8 cellular contexts compared by ENCODE assay signal in the genomic region with DNA sequence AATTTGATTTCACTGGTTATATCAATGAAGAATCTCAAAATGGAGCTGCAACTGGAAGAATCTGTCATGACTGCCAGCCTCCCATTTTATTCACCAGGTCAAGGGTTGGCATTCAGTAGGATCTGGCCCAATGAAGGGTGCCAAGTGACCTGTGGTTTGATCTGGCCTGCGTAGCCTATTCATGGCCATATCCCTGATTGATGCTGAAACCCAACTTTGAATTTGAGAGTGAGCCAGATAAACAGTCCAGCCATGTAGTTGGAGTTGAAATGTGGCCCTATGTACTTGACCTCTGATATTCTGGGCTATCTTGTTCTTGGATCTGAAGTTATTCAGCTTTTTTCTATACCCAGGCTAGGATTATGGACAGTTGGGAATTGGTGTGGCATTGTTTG. TPM values are rescaled to one million over a fixed set of nuclear protein-coding genes. Genes with fewer than 3 reads are reported as not detected.
A peak's percentile ranks its signal among the peaks of the same experiment; 100 is the strongest.
DNase-seq lines count a peak whose midpoint lies in the region; ATAC-seq and FAIRE-seq lines count a peak whose summit lies in the region.

No MANE protein-coding gene starts in this region.

- DNase-seq in DMS114 treated with DMSO at 0.1 percent for 48 hours (lab: John Stamatoyannopoulos, UW; ENCODE audit: unreplicated experiment) (peak; percentile 57), OCI-M1 (lab: John Stamatoyannopoulos, UW) (peak; percentile 9), pons (ENCODE audit: low spot score) (peak; percentile 46), T-helper 9 cell (no peak), HTR-8/SVneo (ENCODE audit: insufficient read length, low spot score) (no peak), urothelium cell line (ENCODE audit: low spot score) (no peak)

- H3K4me1 ChIP-seq in esophagus (ENCODE audit: control insufficient read depth in 2 of 2, insufficient read depth in 2 of 2, low read length in 1 of 2) = peaks cover 0 to 2% of the 10 kb centered on the region in 2 donors

- 60 to 62% methylated on average over 1 of the region's 1 CpG for WGBS in esophagus, 2 donors

- peak overlapping the region; percentile 12 to 60 for H3K27ac ChIP-seq in esophagus (ENCODE audit: low read depth in 2 of 2, low read length in 1 of 2)

- no peaks in the 10 kb centered on the region for H3K27me3 ChIP-seq in esophagus (ENCODE audit: control insufficient read depth in 1 of 2, insufficient read depth in 2 of 2, low read length in 2 of 2)

- H3K36me3 ChIP-seq in esophagus (ENCODE audit: control insufficient read depth in 2 of 2, insufficient read depth in 2 of 2, low read length in 1 of 2) = no peaks in the 10 kb centered on the region

- ATAC-seq in HG03196 (IDR thresholded peaks at IDR 0.05; ENCODE audit: unreplicated experiment) = no peak

- FAIRE-seq in HTR-8/SVneo (lab: Jason Lieb, UNC) (no peak), urothelium cell line (lab: Jason Lieb, UNC) (no peak)

- peak overlapping the region in 1 of 2 donors; percentile 78 for H3K4me3 ChIP-seq in esophagus (ENCODE audit: low read depth in 1 of 2, low read length in 2 of 2)

- no peaks in the 10 kb centered on the region for H3K9me3 ChIP-seq in esophagus (ENCODE audit: control insufficient read depth in 2 of 2, insufficient read depth in 1 of 2, low read depth in 1 of 2, low read length in 1 of 2)

RNA-seq across cellular contexts. Expression of a gene that starts 1.5 kb away (rescaled TPM):
- 1 to 10 TPM; 8.4 to 9.3 TPM for polyA plus RNA-seq in esophagus

Comparison
In these comparisons a context has a peak if more than half of its experiments do, and no peak if none do; other contexts are left out.
1. DNase-seq: peak in DMS114 treated with DMSO at 0.1 percent for 48 hours (single experiment), OCI-M1 (single experiment) and pons (single experiment); none in T-helper 9 cell (single experiment), HTR-8/SVneo (single experiment) and urothelium cell line (single experiment).